ENCODE assay signal across 29 cellular contexts in the genomic region with DNA sequence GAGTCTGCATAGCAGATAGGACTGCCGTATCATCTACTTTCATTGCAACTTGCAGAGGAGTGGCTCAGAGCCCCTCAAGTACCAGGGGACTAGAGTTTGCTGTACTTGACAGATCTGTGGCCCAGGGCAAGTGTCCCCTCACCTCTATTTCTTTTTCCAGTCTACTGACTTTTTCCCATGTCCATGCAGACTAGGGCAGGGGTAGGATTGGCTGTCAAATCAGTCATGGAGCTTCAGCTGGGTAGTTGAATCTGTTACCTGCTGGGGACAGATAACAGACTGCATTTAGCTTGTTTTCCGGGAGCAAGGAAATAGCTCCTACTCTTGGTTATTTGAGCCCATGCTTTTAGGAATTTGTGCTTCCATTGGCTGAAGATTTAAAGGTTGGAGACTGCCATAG.
"Had no signal": no experiment of that assay in that cellular context is flagged by ENCODE, and none has a peak within 500 bp of the region (broad histone marks: within the 10 kb centered on the region; RNA-seq: fewer than 3 reads in every experiment).

No MANE protein-coding gene starts in this region.

- ATAC-seq: activated naive CD4-positive, alpha-beta T cell treated with anti-CD3 and anti-CD28 coated beads, Interleukin-2, amount 50 U/mL, for 72 hours; activated T-cell treated with anti-CD3 and anti-CD28 coated beads, Interleukin-2, amount 50 U/mL, for 72 hours; gastroesophageal sphincter had no signal

- H3K27me3 ChIP-seq: breast epithelium, colonic mucosa had no signal

- DNase-seq: activated CD4-positive, alpha-beta memory T cell treated with anti-CD3 and anti-CD28 coated beads, Interleukin-2, amount 10 ng/mL, durations not matched to agents 7 days and 5 days; activated CD4-positive, alpha-beta T cell treated with anti-CD3 and anti-CD28 coated beads for 1 hour; activated CD4-positive, alpha-beta T cell treated with anti-CD3 and anti-CD28 coated beads for 4 hours; activated CD4-positive, alpha-beta T cell treated with anti-CD3 and anti-CD28 coated beads, Interleukin-2, amount 10 ng/mL, durations not matched to agents 7 days and 5 days; activated CD4-positive, alpha-beta T cell treated with anti-CD3 and anti-CD28 coated beads, Interleukin-2, amount 50 U/mL, for 4 hours; activated CD4-positive, CD25-positive, alpha-beta regulatory T cell; activated CD8-positive, alpha-beta memory T cell treated with anti-CD3 and anti-CD28 coated beads, Interleukin-2, amount 50 U/mL, for 48 hours; activated gamma-delta T cell; activated naive CD4-positive, alpha-beta T cell; activated naive CD4-positive, alpha-beta T cell treated with anti-CD3 and anti-CD28 coated beads, Interleukin-2, amount 10 ng/mL, durations not matched to agents 7 days and 5 days; activated naive CD8-positive, alpha-beta T cell treated with anti-CD3 and anti-CD28 coated beads, Interleukin-2, amount 10 ng/mL, durations not matched to agents 7 days and 5 days; activated T-cell treated with anti-CD3 and anti-CD28 coated beads for 4 hours; activated T-cell treated with anti-CD3 and anti-CD28 coated beads, Interleukin-2, amount 50 U/mL, for 24 hours; activated T-cell treated with anti-CD3 and anti-CD28 coated beads, Interleukin-2, amount 50 U/mL, for 72 hours; central memory CD4-positive, alpha-beta T cell; cerebellar nuclear complex; colonic mucosa; effector CD8-positive, alpha-beta T cell; erythroblast; esophagus squamous epithelium; foreskin melanocyte; T-helper 2 cell; WERI-Rb-1 had no signal

- H3K4me3 Mint-ChIP-seq: activated CD4-positive, alpha-beta memory T cell treated with anti-CD3 and anti-CD28 coated beads, Interleukin-2, amount 10 ng/mL, durations not matched to agents 7 days and 5 days; activated CD4-positive, alpha-beta T cell treated with anti-CD3 and anti-CD28 coated beads, Interleukin-2, amount 10 ng/mL, durations not matched to agents 7 days and 5 days; activated naive CD4-positive, alpha-beta T cell treated with anti-CD3 and anti-CD28 coated beads, Interleukin-2, amount 10 ng/mL, durations not matched to agents 7 days and 5 days; activated naive CD8-positive, alpha-beta T cell treated with anti-CD3 and anti-CD28 coated beads, Interleukin-2, amount 10 ng/mL, durations not matched to agents 7 days and 5 days; activated T-cell treated with anti-CD3 and anti-CD28 coated beads, Interleukin-2, amount 50 U/mL, for 24 hours; activated T-cell treated with anti-CD3 and anti-CD28 coated beads, Interleukin-2, amount 50 U/mL, for 72 hours; brain had no signal

- H3K27ac ChIP-seq: ascending aorta, breast epithelium, cardiac muscle cell, colonic mucosa, esophagus squamous epithelium, gastroesophageal sphincter, WERI-Rb-1 had no signal

- H3K36me3 ChIP-seq: ascending aorta, breast epithelium, cardiac muscle cell, colonic mucosa, esophagus squamous epithelium, gastroesophageal sphincter, WERI-Rb-1 had no signal

- H3K9me3 ChIP-seq: ascending aorta, breast epithelium, colonic mucosa, esophagus squamous epithelium, gastroesophageal sphincter had no signal

- H3K36me3 Mint-ChIP-seq: activated naive CD4-positive, alpha-beta T cell treated with anti-CD3 and anti-CD28 coated beads, Interleukin-2, amount 10 ng/mL, durations not matched to agents 7 days and 5 days; activated naive CD4-positive, alpha-beta T cell treated with anti-CD3 and anti-CD28 coated beads, Interleukin-2, amount 50 U/mL, for 72 hours; activated naive CD8-positive, alpha-beta T cell treated with anti-CD3 and anti-CD28 coated beads, Interleukin-2, amount 10 ng/mL, durations not matched to agents 7 days and 5 days; brain had no signal

- H3K4me1 ChIP-seq: ascending aorta, breast epithelium, colonic mucosa had no signal

- H3K4me3 ChIP-seq: ascending aorta, breast epithelium, cardiac muscle cell, colonic mucosa, esophagus squamous epithelium, gastroesophageal sphincter had no signal

- H3K9me3 Mint-ChIP-seq: activated CD4-positive, alpha-beta memory T cell treated with anti-CD3 and anti-CD28 coated beads, Interleukin-2, amount 10 ng/mL, durations not matched to agents 7 days and 5 days; activated CD4-positive, alpha-beta T cell treated with anti-CD3 and anti-CD28 coated beads, Interleukin-2, amount 10 ng/mL, durations not matched to agents 7 days and 5 days; activated naive CD4-positive, alpha-beta T cell treated with anti-CD3 and anti-CD28 coated beads, Interleukin-2, amount 10 ng/mL, durations not matched to agents 7 days and 5 days; activated naive CD4-positive, alpha-beta T cell treated with anti-CD3 and anti-CD28 coated beads, Interleukin-2, amount 50 U/mL, for 72 hours; activated naive CD8-positive, alpha-beta T cell treated with anti-CD3 and anti-CD28 coated beads, Interleukin-2, amount 10 ng/mL, durations not matched to agents 7 days and 5 days; activated T-cell treated with anti-CD3 and anti-CD28 coated beads, Interleukin-2, amount 50 U/mL, for 24 hours; activated T-cell treated with anti-CD3 and anti-CD28 coated beads, Interleukin-2, amount 50 U/mL, for 72 hours; brain had no signal

- H3K27ac Mint-ChIP-seq: activated CD4-positive, alpha-beta memory T cell treated with anti-CD3 and anti-CD28 coated beads, Interleukin-2, amount 10 ng/mL, durations not matched to agents 7 days and 5 days; activated CD4-positive, alpha-beta T cell treated with anti-CD3 and anti-CD28 coated beads, Interleukin-2, amount 10 ng/mL, durations not matched to agents 7 days and 5 days; activated naive CD4-positive, alpha-beta T cell treated with anti-CD3 and anti-CD28 coated beads, Interleukin-2, amount 10 ng/mL, durations not matched to agents 7 days and 5 days; activated naive CD4-positive, alpha-beta T cell treated with anti-CD3 and anti-CD28 coated beads, Interleukin-2, amount 50 U/mL, for 72 hours; activated naive CD8-positive, alpha-beta T cell treated with anti-CD3 and anti-CD28 coated beads, Interleukin-2, amount 10 ng/mL, durations not matched to agents 7 days and 5 days; activated T-cell treated with anti-CD3 and anti-CD28 coated beads, Interleukin-2, amount 50 U/mL, for 24 hours; activated T-cell treated with anti-CD3 and anti-CD28 coated beads, Interleukin-2, amount 50 U/mL, for 72 hours; brain had no signal
